Comparison of ENCODE assay signal across 10 cellular contexts in the genomic region with DNA sequence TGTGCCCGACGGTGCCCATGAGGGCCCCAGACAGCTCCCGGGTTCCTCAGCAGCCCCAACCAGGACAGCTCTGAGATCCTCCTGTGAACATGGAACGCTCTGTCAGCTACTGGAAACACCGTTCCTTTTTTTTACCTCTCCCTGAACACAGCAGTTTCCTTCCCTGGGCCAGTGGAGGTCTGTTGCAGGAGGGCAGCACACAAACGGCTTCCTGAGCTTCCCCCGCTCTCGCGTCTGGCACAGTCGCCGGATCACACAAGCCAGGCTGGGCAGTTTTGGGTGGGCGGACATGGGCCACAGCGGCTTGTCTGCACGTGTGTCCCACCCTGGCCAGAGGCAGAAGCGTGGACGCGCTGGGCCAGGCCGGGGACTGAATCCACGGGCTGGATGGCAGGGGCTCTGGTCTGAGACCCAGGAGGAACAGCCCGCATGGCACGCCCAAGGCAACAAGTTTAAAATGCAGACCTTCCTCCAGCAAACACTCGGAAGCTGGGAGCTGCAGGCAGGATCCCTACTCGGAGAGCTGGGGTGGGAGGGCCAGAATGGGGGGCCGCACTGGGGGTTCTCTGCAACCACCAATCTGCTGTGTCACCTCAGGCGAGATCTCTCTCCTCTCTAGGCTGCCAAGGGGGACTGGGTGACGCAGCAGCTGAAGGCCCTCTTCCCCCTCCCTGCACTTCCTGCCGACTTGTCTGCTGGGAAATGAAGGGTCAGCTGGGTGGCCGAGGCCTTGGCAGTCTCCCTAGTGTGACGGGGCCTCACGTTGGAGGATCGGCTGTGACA.
DNase-seq lines count a peak whose midpoint lies in the region; ATAC-seq and TF ChIP-seq lines count a peak whose summit lies in the region.
"Had no signal": no experiment of that assay in that cellular context is flagged by ENCODE, and none has a peak within 500 bp of the region (broad histone marks: within the 10 kb centered on the region; RNA-seq: fewer than 3 reads in every experiment).

No MANE protein-coding gene starts in this region.

- no peak overlapping the region for H3K9ac ChIP-seq in MM.1S (ENCODE audit: low read length)

- H3K4me2 ChIP-seq in MM.1S (ENCODE audit: low read depth, low read length) = no peak overlapping the region

- CTCF ChIA-PET in CD4-positive, alpha-beta memory T cell (lab: Charles Lee; ENCODE audit: partially characterized antibody) = no interaction called here

- ATAC-seq in stimulated activated naive CD8-positive, alpha-beta T cell treated with anti-CD3 and anti-CD28 coated beads, Interleukin-15, amount 100 ng/mL, for 72 hours = peak; percentile 38
- no peak for ATAC-seq in HG02642 (IDR thresholded peaks at IDR 0.05; ENCODE audit: poor library complexity, unreplicated experiment)

- no peaks in the 10 kb centered on the region for H3K9me3 Mint-ChIP-seq in stimulated activated naive CD8-positive, alpha-beta T cell treated with anti-CD3 and anti-CD28 coated beads, Interleukin-15, amount 100 ng/mL, for 72 hours
- H3K9me3 Mint-ChIP-seq in CD4-positive, alpha-beta memory T cell = no peaks in the 10 kb centered on the region

- no peak overlapping the region for H2AFZ ChIP-seq in MM.1S (ENCODE audit: low read length)

- intact Hi-C loops in lower leg skin (cut with DNase I; ENCODE audit: low total_unique reads) = no loop called here
- intact Hi-C loops in CD4-positive, alpha-beta memory T cell (cut with micrococcal nuclease) = no loop called here

- no peaks in the 10 kb centered on the region for H3K36me3 Mint-ChIP-seq in CD4-positive, alpha-beta memory T cell

- no peaks in the 10 kb centered on the region for H3K4me1 ChIP-seq in MM.1S (ENCODE audit: low read length)
- no peaks in the 10 kb centered on the region for H3K4me1 ChIP-seq in CD4-positive, alpha-beta memory T cell (ENCODE audit: insufficient read depth, low read length)

- TF ChIP-seq CTCF in lower leg skin (IDR thresholded peaks at IDR 0.05) (no peak), MM.1S (IDR thresholded peaks at IDR 0.05; ENCODE audit: low read length) (no peak)

- H3K9me2 ChIP-seq in MM.1S (replicated peaks; ENCODE audit: insufficient read depth, low read length) = no peaks in the 10 kb centered on the region

- no peaks in the 10 kb centered on the region for H3F3A ChIP-seq in MM.1S (ENCODE audit: insufficient read depth, low read length)

- H3K4me3 Mint-ChIP-seq in stimulated activated naive CD8-positive, alpha-beta T cell treated with anti-CD3 and anti-CD28 coated beads, Interleukin-15, amount 100 ng/mL, for 72 hours = no peak overlapping the region
- H3K4me3 Mint-ChIP-seq in CD4-positive, alpha-beta memory T cell = no peak overlapping the region

- peaks cover 24% of the 10 kb centered on the region for H3K27me3 Mint-ChIP-seq in stimulated activated naive CD8-positive, alpha-beta T cell treated with anti-CD3 and anti-CD28 coated beads, Interleukin-15, amount 100 ng/mL, for 72 hours
- H3K27me3 Mint-ChIP-seq in CD4-positive, alpha-beta memory T cell = no peaks in the 10 kb centered on the region

- TF ChIP-seq POLR2A in lower leg skin (IDR thresholded peaks at IDR 0.05) = no peak

- peak overlapping the region in 1 of 2 donors; percentile 34 for H3K27ac Mint-ChIP-seq in stimulated activated naive CD8-positive, alpha-beta T cell treated with anti-CD3 and anti-CD28 coated beads, Interleukin-15, amount 100 ng/mL, for 72 hours
- H3K27ac Mint-ChIP-seq in CD4-positive, alpha-beta memory T cell = no peak overlapping the region

- POLR2A ChIA-PET in CD4-positive, alpha-beta memory T cell (lab: Charles Lee; ENCODE audit: partially characterized antibody) = no interaction called here

- peaks cover 9% of the 10 kb centered on the region for H3K4me1 Mint-ChIP-seq in stimulated activated naive CD8-positive, alpha-beta T cell treated with anti-CD3 and anti-CD28 coated beads, Interleukin-15, amount 100 ng/mL, for 72 hours
- H3K4me1 Mint-ChIP-seq in CD4-positive, alpha-beta memory T cell = no peaks in the 10 kb centered on the region

- 66% methylated on average over 23 to 30 of the region's 31 CpGs for WGBS in lower leg skin, 2 donors

- H3K27ac ChIP-seq in MM.1S (ENCODE audit: low read length) = no peak overlapping the region
- no peak overlapping the region for H3K27ac ChIP-seq in CD4-positive, alpha-beta memory T cell (ENCODE audit: low read depth, low read length)

- H3K4me3 ChIP-seq in lower leg skin (ENCODE audit: low read depth, poor library complexity, severe bottlenecking) (no peak overlapping the region), MM.1S (ENCODE audit: low read length) (no peak overlapping the region)
- H3K4me3 ChIP-seq in CD4-positive, alpha-beta memory T cell (ENCODE audit: low read length in 2 of 2) = no peak overlapping the region

- H4K20me1 ChIP-seq in MM.1S (ENCODE audit: insufficient read depth, low read length) = no peaks in the 10 kb centered on the region

- H3K79me2 ChIP-seq in MM.1S (ENCODE audit: low read length) = no peaks in the 10 kb centered on the region

- H3K36me3 ChIP-seq in MM.1S (replicated peaks; ENCODE audit: insufficient read depth, low read length) = no peaks in the 10 kb centered on the region
- no peaks in the 10 kb centered on the region for H3K36me3 ChIP-seq in CD4-positive, alpha-beta memory T cell (ENCODE audit: insufficient read depth, low read length)

- H3K9me3 ChIP-seq in MM.1S (replicated peaks; ENCODE audit: insufficient read depth, low read length) = no peaks in the 10 kb centered on the region
- no peaks in the 10 kb centered on the region for H3K9me3 ChIP-seq in CD4-positive, alpha-beta memory T cell (ENCODE audit: control insufficient read depth in 1 of 2, low read length in 2 of 2)

- DNase-seq in NCI-H69 (lab: John Stamatoyannopoulos, UW) = peak; percentile 62
- DNase-seq in dermis microvascular lymphatic vessel endothelial cell (ENCODE audit: low read depth in 2 of 2) = peak; percentile 88 to 90
- peak; percentile 49 to 93 for DNase-seq in lower leg skin (ENCODE audit: low spot score in 2 of 2)
- DNase-seq in stimulated activated naive CD8-positive, alpha-beta T cell treated with anti-CD3 and anti-CD28 coated beads, Interleukin-15, amount 100 ng/mL, for 72 hours = no peak
- DNase-seq in MM.1S = no peak
- DNase-seq in CD4-positive, alpha-beta memory T cell = no peak
- DNase-seq in Kasumi-1 (lab: John Stamatoyannopoulos, UW) = no peak
- DNase-seq: activated CD4-positive, alpha-beta T cell treated with anti-CD3 and anti-CD28 coated beads, Interleukin-2, amount 50 U/mL, for 1 hour; stimulated activated CD4-positive, alpha-beta T cell treated with anti-CD3 and anti-CD28 coated beads, Interleukin-2, amount 100 ng/mL, for 48 hours had no signal

- peaks cover 39% of the 10 kb centered on the region for H3K27me3 ChIP-seq in MM.1S (replicated peaks; ENCODE audit: insufficient read depth, low read length)
- H3K27me3 ChIP-seq in CD4-positive, alpha-beta memory T cell (ENCODE audit: insufficient read depth, low read length) = no peaks in the 10 kb centered on the region

Comparison
In these comparisons a context has a peak if more than half of its experiments do, and no peak if none do; other contexts are left out.
1. DNase-seq: peak in NCI-H69 (single experiment), dermis microvascular lymphatic vessel endothelial cell (2 of 2) and lower leg skin (2 of 2); none in stimulated activated naive CD8-positive, alpha-beta T cell treated with anti-CD3 and anti-CD28 coated beads, Interleukin-15, amount 100 ng/mL, for 72 hours (0 of 2), MM.1S (single experiment), CD4-positive, alpha-beta memory T cell (0 of 5) and Kasumi-1 (0 of 2).